Comparison of ENCODE assay signal across 2 cellular contexts in the genomic region with DNA sequence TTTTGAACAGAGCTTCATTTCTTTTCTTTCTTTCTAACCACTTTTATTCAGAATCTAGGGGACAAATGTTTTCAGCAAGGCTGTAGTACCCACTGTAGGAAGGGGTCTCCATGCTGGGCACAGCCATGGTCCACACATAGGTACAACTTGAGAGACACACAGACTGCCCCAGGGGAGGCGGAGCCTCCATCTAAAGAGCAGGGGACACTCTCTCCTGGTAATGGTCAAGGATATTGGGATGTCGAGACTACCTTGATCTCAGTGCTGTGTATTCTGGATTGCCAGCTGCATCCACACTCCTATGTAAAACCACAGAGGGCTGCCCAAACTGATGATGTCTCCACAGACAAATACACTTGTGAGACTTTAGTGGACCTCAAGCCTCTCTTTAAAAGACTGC.
TF ChIP-seq lines count a peak whose summit lies in the region.

No MANE protein-coding gene starts in this region.

TF ChIP-seq in liver, 16 proteins besides CTCF, POLR2A, EP300 and RAD21:
- TF ChIP-seq FOXA2 (IDR thresholded peaks at IDR 0.05) (no peak), REST (IDR thresholded peaks at IDR 0.05) (no peak), NR2F2 (IDR thresholded peaks at IDR 0.05) (no peak), TAF1 (conservative IDR thresholded peaks at IDR 0.05) (no peak), FOXA1 (IDR thresholded peaks at IDR 0.05) (no peak), HNF4A (conservative IDR thresholded peaks at IDR 0.05) (no peak), HNF4G (IDR thresholded peaks at IDR 0.05) (no peak), YY1 (IDR thresholded peaks at IDR 0.05) (no peak), ZBTB33 (IDR thresholded peaks at IDR 0.05) (no peak), SP1 (IDR thresholded peaks at IDR 0.05) (no peak), JUND (IDR thresholded peaks at IDR 0.05) (no peak), ATF3 (IDR thresholded peaks at IDR 0.05) (no peak), GABPA (IDR thresholded peaks at IDR 0.05 in 1 of 2, conservative IDR thresholded peaks at IDR 0.05 in 1 of 2) (no peak), EGR1 (IDR thresholded peaks at IDR 0.05; ENCODE audit: low read depth in 2 of 2) (no peak), RXRA (IDR thresholded peaks at IDR 0.05) (no peak)
- TF ChIP-seq, protein P1, sequence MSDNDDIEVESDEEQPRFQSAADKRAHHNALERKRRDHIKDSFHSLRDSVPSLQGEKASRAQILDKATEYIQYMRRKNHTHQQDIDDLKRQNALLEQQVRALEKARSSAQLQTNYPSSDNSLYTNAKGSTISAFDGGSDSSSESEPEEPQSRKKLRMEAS (IDR thresholded peaks at IDR 0.05), result no peak

TF ChIP-seq in HepG2, 621 proteins besides CTCF, POLR2A, EP300 and RAD21:
- TF ChIP-seq TOE1 (CRISPR knock-in tag; IDR thresholded peaks at IDR 0.05) (no peak), ZNF567 (CRISPR knock-in tag; IDR thresholded peaks at IDR 0.05; ENCODE audit: borderline replicate concordance) (no peak), SPEN (CRISPR knock-in tag; IDR thresholded peaks at IDR 0.05; ENCODE audit: low read depth) (no peak), ZNF333 (CRISPR knock-in tag; IDR thresholded peaks at IDR 0.05; ENCODE audit: borderline replicate concordance) (no peak), AGO2 (optimal IDR thresholded peaks at IDR 0.05; ENCODE audit: low read depth, low read length) (no peak), RFXAP (CRISPR knock-in tag; IDR thresholded peaks at IDR 0.05; ENCODE audit: borderline replicate concordance) (no peak), NKX3-1 (CRISPR knock-in tag; IDR thresholded peaks at IDR 0.05) (no peak), ZNF572 (CRISPR knock-in tag; IDR thresholded peaks at IDR 0.05) (no peak), NR1H2 (CRISPR knock-in tag; IDR thresholded peaks at IDR 0.05; ENCODE audit: borderline replicate concordance, low read depth) (no peak)
